Comparison of ENCODE assay signal across 11 cellular contexts in genomic region chr22:37462983-37463382, GRCh38. TPM values are rescaled to one million over a fixed set of nuclear protein-coding genes. Genes with fewer than 3 reads are reported as not detected.
DNase-seq lines count a peak whose midpoint lies in the region; ATAC-seq and TF ChIP-seq lines count a peak whose summit lies in the region.
"Had no signal": no experiment of that assay in that cellular context is flagged by ENCODE, and none has a peak within 500 bp of the region (broad histone marks: within the 10 kb centered on the region; RNA-seq: fewer than 3 reads in every experiment).

No MANE protein-coding gene starts in this region.

- H3K27ac ChIP-seq in RWPE2 (ENCODE audit: poor library complexity, severe bottlenecking): no peak overlapping the region
- H3K27ac ChIP-seq: HL-60 had no signal

- intact Hi-C loops in sciatic nerve (cut with DNase I): no loop called here

- CTCF ChIA-PET in activated naive CD4-positive, alpha-beta T cell treated with anti-CD3 and anti-CD28 coated beads, Interleukin-2, amount 10 ng/mL, durations not matched to agents 7 days and 5 days (lab: Charles Lee): interaction anchor here (0.8 kb wide), 1 partner anchor 146 kb away, joined by 3 read pairs; no protein-coding TSS in a partner anchor

- TF ChIP-seq CTCF in RWPE2 (IDR thresholded peaks at IDR 0.05; ENCODE audit: poor library complexity, severe bottlenecking): no peak

- H3K27me3 ChIP-seq in RWPE2 (ENCODE audit: insufficient read depth, poor library complexity, severe bottlenecking): no peaks in the 10 kb centered on the region

- ATAC-seq in RWPE2 (ENCODE audit: low read depth) (0 out of 3 replicates have a peak, but pooled peaks have one; percentile 36), sciatic nerve (peak; percentile 59)

- no peaks in the 10 kb centered on the region for H3K9me3 ChIP-seq in RWPE2 (ENCODE audit: severe bottlenecking)

- H3K36me3 ChIP-seq in RWPE2 (ENCODE audit: low read depth): no peaks in the 10 kb centered on the region

- H3K4me3 ChIP-seq in RWPE2 (ENCODE audit: severe bottlenecking): no peak overlapping the region

- no peak overlapping the region for H3K27ac Mint-ChIP-seq in activated naive CD4-positive, alpha-beta T cell treated with anti-CD3 and anti-CD28 coated beads, Interleukin-2, amount 10 ng/mL, durations not matched to agents 7 days and 5 days
- H3K27ac Mint-ChIP-seq: B cell; T-helper 1 cell treated with Interleukin-12 subunit alpha and Interleukin-12 subunit beta and Interleukin-4 antibody, amounts not matched to agents 30 μg/mL and 1 μg/mL, for 36 hours had no signal

- no peaks in the 10 kb centered on the region for H3K4me1 ChIP-seq in RWPE2 (ENCODE audit: insufficient read depth, poor library complexity, severe bottlenecking)

- H3K4me1 Mint-ChIP-seq in activated naive CD4-positive, alpha-beta T cell treated with anti-CD3 and anti-CD28 coated beads, Interleukin-2, amount 10 ng/mL, durations not matched to agents 7 days and 5 days: peaks cover 2% of the 10 kb centered on the region

- no peaks in the 10 kb centered on the region for H3K9me3 Mint-ChIP-seq in activated naive CD4-positive, alpha-beta T cell treated with anti-CD3 and anti-CD28 coated beads, Interleukin-2, amount 10 ng/mL, durations not matched to agents 7 days and 5 days
- H3K9me3 Mint-ChIP-seq: T-helper 1 cell treated with Interleukin-12 subunit alpha and Interleukin-12 subunit beta and Interleukin-4 antibody, amounts not matched to agents 30 μg/mL and 1 μg/mL, for 36 hours had no signal

- DNase-seq in activated naive CD4-positive, alpha-beta T cell treated with anti-CD3 and anti-CD28 coated beads, Interleukin-2, amount 10 ng/mL, durations not matched to agents 7 days and 5 days: peak; percentile 49
- DNase-seq in activated naive CD4-positive, alpha-beta T cell treated with Interleukin-2 at 50 U/mL for 16 hours: no peak
- DNase-seq in RWPE2 (ENCODE audit: low spot score) (no peak), fibroblast of peridontal ligament (ENCODE audit: extremely low read depth) (peak; percentile 42), sciatic nerve (ENCODE audit: low spot score) (no peak), NCI-H187 (lab: John Stamatoyannopoulos, UW) (no peak), SW480 (ENCODE audit: low spot score) (no peak), NCI-H69 (lab: John Stamatoyannopoulos, UW) (no peak)

- H3K27me3 Mint-ChIP-seq in activated naive CD4-positive, alpha-beta T cell treated with anti-CD3 and anti-CD28 coated beads, Interleukin-2, amount 10 ng/mL, durations not matched to agents 7 days and 5 days: no peaks in the 10 kb centered on the region
- H3K27me3 Mint-ChIP-seq: B cell had no signal

- H3K4me3 Mint-ChIP-seq in activated naive CD4-positive, alpha-beta T cell treated with anti-CD3 and anti-CD28 coated beads, Interleukin-2, amount 10 ng/mL, durations not matched to agents 7 days and 5 days: no peak overlapping the region
- H3K4me3 Mint-ChIP-seq: B cell; T-helper 1 cell treated with Interleukin-12 subunit alpha and Interleukin-12 subunit beta and Interleukin-4 antibody, amounts not matched to agents 30 μg/mL and 1 μg/mL, for 36 hours had no signal

- peaks cover 33% of the 10 kb centered on the region for H3K36me3 Mint-ChIP-seq in activated naive CD4-positive, alpha-beta T cell treated with anti-CD3 and anti-CD28 coated beads, Interleukin-2, amount 10 ng/mL, durations not matched to agents 7 days and 5 days

RNA-seq across cellular contexts. Expression of gene MFNG, which starts 23.2 kb away (rescaled TPM):
- 22.3 TPM for total RNA-seq in sciatic nerve

RNA-seq across cellular contexts. Expression of gene ELFN2, which starts 35.7 kb away (rescaled TPM):
- total RNA-seq in sciatic nerve: 5.9 TPM

RNA-seq across cellular contexts. Expression of gene CARD10, which starts 56.2 kb away (rescaled TPM):
- total RNA-seq in sciatic nerve: 31.6 TPM
- total RNA-seq: B cell had no signal

Comparison
In these comparisons a context has a peak if more than half of its experiments do, and no peak if none do; other contexts are left out.
1. DNase-seq: peak in activated naive CD4-positive, alpha-beta T cell treated with anti-CD3 and anti-CD28 coated beads, Interleukin-2, amount 10 ng/mL, durations not matched to agents 7 days and 5 days (single experiment) and fibroblast of peridontal ligament (single experiment); none in activated naive CD4-positive, alpha-beta T cell treated with Interleukin-2 at 50 U/mL for 16 hours (single experiment), RWPE2 (single experiment), sciatic nerve (single experiment), NCI-H187 (0 of 2), SW480 (single experiment) and NCI-H69 (single experiment).